Comparison of ENCODE assay signal across 1 cellular context in genomic region chr2:175864131-175864728, GRCh38.
TF ChIP-seq lines count a peak whose summit lies in the region.

No MANE protein-coding gene starts in this region.

TF ChIP-seq in IMR-90, 13 proteins besides CTCF, POLR2A, EP300 and RAD21 (continued from another document):
- TF ChIP-seq, protein P1, sequence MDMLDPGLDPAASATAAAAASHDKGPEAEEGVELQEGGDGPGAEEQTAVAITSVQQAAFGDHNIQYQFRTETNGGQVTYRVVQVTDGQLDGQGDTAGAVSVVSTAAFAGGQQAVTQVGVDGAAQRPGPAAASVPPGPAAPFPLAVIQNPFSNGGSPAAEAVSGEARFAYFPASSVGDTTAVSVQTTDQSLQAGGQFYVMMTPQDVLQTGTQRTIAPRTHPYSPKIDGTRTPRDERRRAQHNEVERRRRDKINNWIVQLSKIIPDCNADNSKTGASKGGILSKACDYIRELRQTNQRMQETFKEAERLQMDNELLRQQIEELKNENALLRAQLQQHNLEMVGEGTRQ (IDR thresholded peaks at IDR 0.05; ENCODE audit: low read depth, low read length): no peak
TF ChIP-seq in IMR-90: peak in this region for 0.
